Comparison of ENCODE assay signal across 15 cellular contexts in the genomic region with DNA sequence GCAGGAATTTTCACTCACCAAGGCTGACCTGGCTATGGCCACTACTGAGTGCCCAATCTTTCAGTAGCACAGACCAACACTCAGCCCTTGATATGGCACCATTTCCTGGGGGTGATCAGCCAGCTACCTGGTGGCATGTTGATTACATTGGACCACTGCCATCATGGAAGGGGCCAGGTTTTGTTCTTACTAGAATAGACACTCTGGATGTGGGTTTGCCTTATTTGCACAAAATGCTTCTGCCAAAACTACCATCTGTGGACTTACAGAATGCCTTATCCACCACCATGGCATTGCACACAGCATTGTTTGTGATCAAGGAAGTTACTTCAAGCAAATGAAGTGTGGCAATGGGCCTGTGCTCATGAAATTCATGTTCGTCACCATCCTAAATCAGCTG.
"Had no signal": no experiment of that assay in that cellular context is flagged by ENCODE, and none has a peak within 500 bp of the region (broad histone marks: within the 10 kb centered on the region; RNA-seq: fewer than 3 reads in every experiment).

No MANE protein-coding gene starts in this region.

- ATAC-seq: mucosa of descending colon, right lobe of liver had no signal

- DNase-seq: activated CD4-positive, alpha-beta memory T cell treated with anti-CD3 and anti-CD28 coated beads for 36 hours; activated CD4-positive, alpha-beta T cell treated with anti-CD3 and anti-CD28 coated beads, Interleukin-2, amount 10 ng/mL, durations not matched to agents 24 days and 14 days; activated CD4-positive, CD25-positive, alpha-beta regulatory T cell treated with anti-CD3 and anti-CD28 coated beads, Interleukin-2, amount 50 U/mL, for 72 hours; activated CD8-positive, alpha-beta memory T cell treated with anti-CD3 and anti-CD28 coated beads, Interleukin-2, amount 50 U/mL, for 4 hours; activated gamma-delta T cell; activated naive CD4-positive, alpha-beta T cell treated with anti-CD3 and anti-CD28 coated beads, Interleukin-2, amount 50 U/mL, for 16 hours; activated T-cell treated with anti-CD3 and anti-CD28 coated beads, Interleukin-2, amount 50 U/mL, for 1 hour; amniotic stem cell; dermis blood vessel endothelial cell; effector CD4-positive, alpha-beta T cell; left ventricle myocardium inferior; mucosa of descending colon; right lobe of liver; stimulated activated CD4-positive, alpha-beta T cell treated with anti-CD3 and anti-CD28 coated beads, Interleukin-2, amount 100 ng/mL, for 48 hours; stimulated activated naive CD4-positive, alpha-beta T cell treated with Interleukin-2 at 50 U/mL for 16 hours had no signal
